In the genomic region with DNA sequence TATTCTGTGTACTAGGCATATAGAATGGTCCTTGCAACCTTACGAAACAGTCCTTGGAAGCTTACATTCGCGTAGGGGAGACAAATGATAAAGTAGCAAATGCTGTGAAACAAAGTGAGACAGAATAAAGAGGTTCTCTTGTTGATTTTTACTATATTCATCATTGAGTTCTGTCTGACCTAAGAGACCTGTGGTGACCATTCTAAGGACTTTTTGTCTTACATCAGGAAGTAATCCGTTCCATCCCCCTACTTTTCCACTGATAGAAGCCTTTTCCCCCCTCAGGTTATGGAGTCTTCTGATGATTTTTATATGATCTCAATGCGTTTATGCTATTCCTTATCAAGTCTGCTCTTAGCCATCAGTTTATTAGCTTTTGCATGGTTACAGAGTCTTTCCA, we compare ENCODE assay signal across 28 cellular contexts.
"Had no signal": no experiment of that assay in that cellular context is flagged by ENCODE, and none has a peak within 500 bp of the region (broad histone marks: within the 10 kb centered on the region; RNA-seq: fewer than 3 reads in every experiment).

No MANE protein-coding gene starts in this region.

- H2AFZ ChIP-seq: neural progenitor cell, parathyroid adenoma had no signal

- H3K4me3 ChIP-seq: neural progenitor cell, ovary, psoas muscle, stomach, thoracic aorta, thyroid gland, tibial nerve, upper lobe of left lung, vagina had no signal

- ATAC-seq: natural killer cell; psoas muscle; right cardiac atrium; sciatic nerve; stimulated activated effector memory CD8-positive, alpha-beta T cell treated with anti-CD3 and anti-CD28 coated beads, Interleukin-12 subunit alpha, Interleukin-12 subunit beta, amount 100 ng/mL, for 72 hours; stimulated activated naive B cell treated with anti-CD40 and anti-IgM and Interleukin-4, amounts not matched to agents 10 μg/mL and 1 μg/mL and 100 μg/mL, for 72 hours had no signal

- H3K27me3 Mint-ChIP-seq: progenitor cell of endocrine pancreas; stimulated activated naive B cell treated with anti-CD40 and anti-IgM and Interleukin-4, amounts not matched to agents 10 μg/mL and 1 μg/mL and 100 μg/mL, for 72 hours; stimulated activated naive CD8-positive, alpha-beta T cell treated with anti-CD3 and anti-CD28 coated beads, Interleukin-15, Interleukin-2, amounts not matched to agents 100 ng/mL and 50 ng/mL, for 24 hours had no signal

- H3K9me3 ChIP-seq: ovary, psoas muscle, stomach, thoracic aorta, thyroid gland, tibial nerve, upper lobe of left lung, vagina had no signal

- H3K27me3 ChIP-seq: neural progenitor cell, ovary, stomach, thyroid gland, tibial nerve, upper lobe of left lung, vagina had no signal

- H3K4me1 ChIP-seq: neural progenitor cell, stomach, thyroid gland, tibial nerve, upper lobe of left lung, vagina had no signal

- H3K4me3 Mint-ChIP-seq: natural killer cell; nephron; neural progenitor cell; stimulated activated effector memory CD8-positive, alpha-beta T cell treated with anti-CD3 and anti-CD28 coated beads, Interleukin-12 subunit alpha, Interleukin-12 subunit beta, amount 100 ng/mL, for 72 hours; stimulated activated naive B cell treated with anti-CD40 and anti-IgM and Interleukin-4, amounts not matched to agents 10 μg/mL and 1 μg/mL and 100 μg/mL, for 72 hours; stimulated activated naive CD8-positive, alpha-beta T cell treated with anti-CD3 and anti-CD28 coated beads, Interleukin-15, Interleukin-2, amounts not matched to agents 100 ng/mL and 50 ng/mL, for 24 hours had no signal

- H3K9me3 Mint-ChIP-seq: natural killer cell; nephron; neural progenitor cell; stimulated activated effector memory CD8-positive, alpha-beta T cell treated with anti-CD3 and anti-CD28 coated beads, Interleukin-12 subunit alpha, Interleukin-12 subunit beta, amount 100 ng/mL, for 72 hours; stimulated activated naive B cell treated with anti-CD40 and anti-IgM and Interleukin-4, amounts not matched to agents 10 μg/mL and 1 μg/mL and 100 μg/mL, for 72 hours; stimulated activated naive CD8-positive, alpha-beta T cell treated with anti-CD3 and anti-CD28 coated beads, Interleukin-15, Interleukin-2, amounts not matched to agents 100 ng/mL and 50 ng/mL, for 24 hours had no signal

- H3K4me1 Mint-ChIP-seq: nephron; neural progenitor cell; stimulated activated effector memory CD8-positive, alpha-beta T cell treated with anti-CD3 and anti-CD28 coated beads, Interleukin-12 subunit alpha, Interleukin-12 subunit beta, amount 100 ng/mL, for 72 hours; stimulated activated naive B cell treated with anti-CD40 and anti-IgM and Interleukin-4, amounts not matched to agents 10 μg/mL and 1 μg/mL and 100 μg/mL, for 72 hours had no signal

- H3K4me2 ChIP-seq: neural progenitor cell had no signal

- H3K27ac ChIP-seq: neural progenitor cell, ovary, parathyroid adenoma, psoas muscle, stomach, thoracic aorta, thyroid gland, tibial nerve, upper lobe of left lung, vagina had no signal

- H3K36me3 ChIP-seq: neural progenitor cell, ovary had no signal

- H3K36me3 Mint-ChIP-seq: natural killer cell had no signal

- H3K27ac Mint-ChIP-seq: natural killer cell; neural progenitor cell; progenitor cell of endocrine pancreas; stimulated activated effector memory CD8-positive, alpha-beta T cell treated with anti-CD3 and anti-CD28 coated beads, Interleukin-12 subunit alpha, Interleukin-12 subunit beta, amount 100 ng/mL, for 72 hours; stimulated activated naive B cell treated with anti-CD40 and anti-IgM and Interleukin-4, amounts not matched to agents 10 μg/mL and 1 μg/mL and 100 μg/mL, for 72 hours; stimulated activated naive CD8-positive, alpha-beta T cell treated with anti-CD3 and anti-CD28 coated beads, Interleukin-15, Interleukin-2, amounts not matched to agents 100 ng/mL and 50 ng/mL, for 24 hours had no signal

- FAIRE-seq: small intestine, urothelium cell line had no signal

- H3K9ac ChIP-seq: neural progenitor cell, parathyroid adenoma had no signal

- DNase-seq: natural killer cell; occipital lobe; ovary; posterior cingulate gyrus; psoas muscle; right cardiac atrium; small intestine; stimulated activated CD4-positive, alpha-beta T cell treated with anti-CD3 and anti-CD28 coated beads, Interleukin-15, amount 100 ng/mL, for 24 hours; stimulated activated CD4-positive, alpha-beta T cell treated with anti-CD3 and anti-CD28 coated beads, Interleukin-2, amount 100 ng/mL, for 24 hours; stimulated activated CD4-positive, alpha-beta T cell treated with anti-CD3 and anti-CD28 coated beads, Interleukin-2, amount 100 ng/mL, for 48 hours; stimulated activated CD4-positive, alpha-beta T cell treated with anti-CD3 and anti-CD28 coated beads, Interleukin-4, amount 100 ng/mL, for 24 hours; stimulated activated naive B cell treated with anti-CD40 and anti-IgM and Interleukin-4, amounts not matched to agents 10 μg/mL and 1 μg/mL and 100 μg/mL, for 72 hours; stimulated activated naive CD4-positive, alpha-beta T cell treated with Interleukin-2 at 50 U/mL for 16 hours; stomach; thyroid gland; trophoblast cell; upper lobe of left lung had no signal
